ENCODE assay signal across 8 cellular contexts in genomic region chr4:54659213-54660144, GRCh38. TPM values are rescaled to one million over a fixed set of nuclear protein-coding genes. Genes with fewer than 3 reads are reported as not detected.
DNase-seq lines count a peak whose midpoint lies in the region; ATAC-seq and TF ChIP-seq lines count a peak whose summit lies in the region.

No MANE protein-coding gene starts in this region.

- peak; percentile 27 for ATAC-seq in left colon

- intact Hi-C loops in left colon (cut with DNase I, micrococcal nuclease): no loop called here

- WGBS in thymus: 2% methylated on average over 23 of the region's 23 CpGs

- H3K4me3 ChIP-seq in astrocyte of the spinal cord (ENCODE audit: low read depth, low read length) (peak overlapping the region; percentile 53), thymus (ENCODE audit: low read length) (peak overlapping the region; percentile 40)

- peaks cover 1% of the 10 kb centered on the region for H3K9me3 ChIP-seq in thymus (ENCODE audit: control insufficient read depth)

- H3K4me1 ChIP-seq in thymus (ENCODE audit: control insufficient read depth, insufficient read depth, low read length): peaks cover 5% of the 10 kb centered on the region

- TF ChIP-seq CTCF in astrocyte of the spinal cord (IDR thresholded peaks at IDR 0.05; ENCODE audit: low read depth, low read length): no peak

- H3K27me3 ChIP-seq in thymus (ENCODE audit: control insufficient read depth, insufficient read depth): peaks cover 41% of the 10 kb centered on the region

- no peak overlapping the region for H3K27ac ChIP-seq in thymus (ENCODE audit: low read depth)

- DNase-seq in Ammon's horn (ENCODE audit: low spot score): peak; percentile 21
- peak; percentile 11 for DNase-seq in HK-2 (ENCODE audit: unreplicated experiment)
- peak; percentile 31 for DNase-seq in astrocyte of the spinal cord (ENCODE audit: low read depth, low spot score)
- peak in 1 of 2 donors; percentile 20 for DNase-seq in left colon
- DNase-seq in HPDE6-E6E7 (ENCODE audit: extremely low spot score): no peak
- no peak for DNase-seq in GDM1 (lab: John Stamatoyannopoulos, UW)
- DNase-seq in occipital lobe (lab: John Stamatoyannopoulos, UW): no peak

- no peaks in the 10 kb centered on the region for H3K36me3 ChIP-seq in thymus (ENCODE audit: control insufficient read depth, insufficient read depth)

- in situ Hi-C loops in astrocyte of the spinal cord (cut with HindIII; ENCODE audit: low sequenced_read_pairs): no loop called here

RNA-seq across cellular contexts. Expression of gene KIT, which starts 1.7 kb away (rescaled TPM):
- total RNA-seq in left colon (1 to 10 TPM; 4.1 to 10.0 TPM), occipital lobe (33.4 TPM)
- 2.3 TPM for polyA plus RNA-seq in thymus

Comparison
In these comparisons a context has a peak if more than half of its experiments do, and no peak if none do; other contexts are left out.
1. DNase-seq: peak in Ammon's horn (single experiment), HK-2 (single experiment) and astrocyte of the spinal cord (single experiment); none in HPDE6-E6E7 (single experiment), GDM1 (single experiment) and occipital lobe (single experiment).